Comparison of ENCODE assay signal across 6 cellular contexts in the genomic region with DNA sequence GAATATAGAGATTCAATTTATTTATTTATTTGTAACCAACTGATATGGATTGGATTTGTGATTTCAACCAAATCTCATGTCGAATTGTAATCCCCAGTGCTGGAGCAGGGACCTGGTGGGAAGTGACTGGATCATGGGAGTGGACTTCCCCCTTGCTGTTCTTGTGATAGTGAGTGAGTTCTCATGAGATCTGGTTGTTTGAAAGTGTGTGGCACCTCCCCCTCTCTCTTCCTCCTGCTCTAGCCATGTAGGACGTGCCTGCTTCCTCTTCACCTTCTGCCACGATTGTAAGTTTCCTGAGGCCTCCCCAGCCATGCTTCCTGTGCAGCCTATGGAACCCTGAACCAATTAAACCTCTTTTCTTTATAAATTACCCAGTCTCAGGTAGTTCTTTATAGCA. TPM values are rescaled to one million over a fixed set of nuclear protein-coding genes. Genes with fewer than 3 reads are reported as not detected.
"Had no signal": no experiment of that assay in that cellular context is flagged by ENCODE, and none has a peak within 500 bp of the region (broad histone marks: within the 10 kb centered on the region; RNA-seq: fewer than 3 reads in every experiment).

No MANE protein-coding gene starts in this region.

RNA-seq across cellular contexts. Expression of a gene that starts 55.7 kb away (rescaled TPM):
- total RNA-seq: GM23248, H1, H4, H7, H9, HFFc6 had no signal
- polyA plus RNA-seq: GM23248 had no signal
